ENCODE assay signal across 15 cellular contexts in genomic region chr2:24105816-24106215, GRCh38. TPM values are rescaled to one million over a fixed set of nuclear protein-coding genes. Genes with fewer than 3 reads are reported as not detected.
"Had no signal": no experiment of that assay in that cellular context is flagged by ENCODE, and none has a peak within 500 bp of the region (broad histone marks: within the 10 kb centered on the region; RNA-seq: fewer than 3 reads in every experiment).

No MANE protein-coding gene starts in this region.

- H3K9ac ChIP-seq: neural progenitor cell had no signal

- H3K27me3 ChIP-seq: neural progenitor cell, ovary, stomach had no signal

- H3K4me1 ChIP-seq: lower lobe of right lung, neural progenitor cell, stomach had no signal

- DNase-seq: activated CD4-positive, alpha-beta T cell treated with anti-CD3 and anti-CD28 coated beads for 4 hours; activated CD8-positive, alpha-beta memory T cell treated with anti-CD3 and anti-CD28 coated beads, Interleukin-2, amount 50 U/mL, for 4 hours; activated CD8-positive, alpha-beta T cell treated with anti-CD3 and anti-CD28 coated beads for 36 hours; activated naive CD8-positive, alpha-beta T cell treated with anti-CD3 and anti-CD28 coated beads, Interleukin-2, amount 50 U/mL, for 24 hours; caudate nucleus; effector CD4-positive, alpha-beta T cell; hypothalamus; lower lobe of right lung; midbrain; ovary; small intestine; stomach had no signal

- H3K36me3 ChIP-seq: lower lobe of right lung, neural progenitor cell, ovary had no signal

- H3K4me3 ChIP-seq: coronary artery, lower lobe of right lung, neural progenitor cell, ovary, stomach had no signal

- H2AFZ ChIP-seq: neural progenitor cell had no signal

- H3K9me3 ChIP-seq: ovary had no signal

- H3K4me2 ChIP-seq: neural progenitor cell had no signal

- H3K27ac ChIP-seq: coronary artery, lower lobe of right lung, neural progenitor cell, ovary, stomach had no signal

RNA-seq across cellular contexts. Expression of gene PFN4, which starts 17.3 kb away (rescaled TPM):
- total RNA-seq: activated CD8-positive, alpha-beta T cell treated with anti-CD3 and anti-CD28 coated beads for 36 hours; T-helper 1 cell treated with Interleukin-12 subunit alpha and Interleukin-12 subunit beta and Interleukin-4 antibody, amounts not matched to agents 30 ng/mL and 1 ng/mL, for 36 hours had no signal
